14 cellular contexts compared by ENCODE assay signal in genomic region chr11:28757725-28758515, GRCh38.
DNase-seq lines count a peak whose midpoint lies in the region; ATAC-seq and TF ChIP-seq lines count a peak whose summit lies in the region.
"Had no signal": no experiment of that assay in that cellular context is flagged by ENCODE, and none has a peak within 500 bp of the region (broad histone marks: within the 10 kb centered on the region; RNA-seq: fewer than 3 reads in every experiment).

No MANE protein-coding gene starts in this region.

- TF ChIP-seq EP300 in SK-N-SH (IDR thresholded peaks at IDR 0.05; ENCODE audit: borderline replicate concordance in 1 of 2, low read depth in 1 of 2, low read length in 1 of 2): peak in 1 of 2 experiments; percentile 91; a peak in 2 of 4 replicates
- TF ChIP-seq EP300 in upper lobe of left lung (IDR thresholded peaks at IDR 0.05): no peak

- H3F3A ChIP-seq in GM23248 (ENCODE audit: insufficient read depth) (peaks cover 43% of the 10 kb centered on the region), SK-N-SH (replicated peaks; ENCODE audit: insufficient read depth) (peaks cover 27% of the 10 kb centered on the region), smooth muscle cell (ENCODE audit: low read depth) (peaks cover 13% of the 10 kb centered on the region)

- DNase-seq in GM23248: peak; percentile 63
- no peak for DNase-seq in SK-N-SH
- peak; percentile 88 for DNase-seq in fibroblast of pulmonary artery (ENCODE audit: low read depth)
- no peak for DNase-seq in smooth muscle cell (lab: John Stamatoyannopoulos, UW; ENCODE audit: unreplicated experiment)
- no peak for DNase-seq in activated T-helper 2 cell treated with anti-CD3 and anti-CD28 coated beads, Interferon-gamma antibody, Interleukin-2, Interleukin-4, amounts not matched to agents 10 μg/mL and 5 μg/mL and 100 μg/mL, durations not matched to agents 14 hours and 24 hours and 36 hours (ENCODE audit: low spot score)
- DNase-seq in activated CD4-positive, alpha-beta memory T cell treated with anti-CD3 and anti-CD28 coated beads, Interleukin-2, amount 10 ng/mL, durations not matched to agents 7 days and 5 days: no peak
- DNase-seq in upper lobe of left lung: no peak
- DNase-seq: activated CD4-positive, CD25-positive, alpha-beta regulatory T cell treated with anti-CD3 and anti-CD28 coated beads, Interleukin-2, amount 50 U/mL, for 72 hours; activated T-cell treated with anti-CD3 and anti-CD28 coated beads for 4 hours; kidney; naive B cell; NCI-H2227 treated with DMSO at 0.1 percent for 48 hours; right cardiac atrium; stimulated activated naive CD4-positive, alpha-beta T cell treated with Interleukin-2 at 50 U/mL for 16 hours had no signal

- H3K4me1 ChIP-seq in GM23248 (ENCODE audit: insufficient read depth): peaks cover 59% of the 10 kb centered on the region
- peaks cover 0 to 27% of the 10 kb centered on the region in 2 experiments; a peak in 2 of 4 replicates for H3K4me1 ChIP-seq in SK-N-SH (ENCODE audit: control insufficient read depth in 1 of 2, insufficient read depth in 2 of 2, low read depth in 1 of 2, low read length in 1 of 2)
- peaks cover 8% of the 10 kb centered on the region for H3K4me1 ChIP-seq in smooth muscle cell (ENCODE audit: low read depth)
- no peaks in the 10 kb centered on the region for H3K4me1 ChIP-seq in upper lobe of left lung

- WGBS in GM23248 (ENCODE audit: low coverage in 1 of 2, low lambda C conversion rate in 2 of 2, missing lambda C conversion rate in 2 of 2), 2 experiments: 29% methylated on average over 5 of the region's 5 CpGs
- 54% methylated on average over 5 of the region's 5 CpGs for WGBS in SK-N-SH (ENCODE audit: low lambda C conversion rate)
- 58% methylated on average over 5 of the region's 5 CpGs for WGBS in smooth muscle cell (ENCODE audit: low lambda C conversion rate)
- WGBS in upper lobe of left lung, 2 donors: 64 to 69% methylated on average over 5 of the region's 5 CpGs

- H4K20me1 ChIP-seq in GM23248 (ENCODE audit: insufficient read depth) (no peaks in the 10 kb centered on the region), SK-N-SH (ENCODE audit: insufficient read depth) (no peaks in the 10 kb centered on the region), smooth muscle cell (ENCODE audit: low read depth) (no peaks in the 10 kb centered on the region)

- no peak overlapping the region for H3K27ac Mint-ChIP-seq in activated T-helper 2 cell treated with anti-CD3 and anti-CD28 coated beads, Interferon-gamma antibody, Interleukin-2, Interleukin-4, amounts not matched to agents 10 μg/mL and 5 μg/mL and 100 μg/mL, durations not matched to agents 14 hours and 24 hours and 36 hours
- no peak overlapping the region for H3K27ac Mint-ChIP-seq in activated CD4-positive, alpha-beta memory T cell treated with anti-CD3 and anti-CD28 coated beads, Interleukin-2, amount 10 ng/mL, durations not matched to agents 7 days and 5 days
- H3K27ac Mint-ChIP-seq: naive B cell had no signal

- H3K9ac ChIP-seq in GM23248 (no peak overlapping the region), SK-N-SH (peak overlapping the region; percentile 56), smooth muscle cell (ENCODE audit: low read depth) (peak overlapping the region; percentile 29)

- no peaks in the 10 kb centered on the region for H3K9me3 ChIP-seq in GM23248 (ENCODE audit: low read depth)
- no peaks in the 10 kb centered on the region for H3K9me3 ChIP-seq in SK-N-SH
- H3K9me3 ChIP-seq in smooth muscle cell (replicated peaks; ENCODE audit: low read depth): no peaks in the 10 kb centered on the region
- no peaks in the 10 kb centered on the region for H3K9me3 ChIP-seq in upper lobe of left lung

- POLR2A ChIA-PET in SK-N-SH (lab: Yijun Ruan, JAX): no interaction called here
- POLR2A ChIA-PET in activated CD4-positive, alpha-beta memory T cell treated with anti-CD3 and anti-CD28 coated beads, Interleukin-2, amount 10 ng/mL, durations not matched to agents 7 days and 5 days (lab: Charles Lee): no interaction called here

- H3K27ac ChIP-seq in GM23248: peak overlapping the region; percentile 65
- H3K27ac ChIP-seq in SK-N-SH (ENCODE audit: low read depth in 2 of 2, low read length in 1 of 2): peak overlapping the region; percentile 65 to 84; a peak in 3 of 4 replicates
- H3K27ac ChIP-seq in smooth muscle cell (ENCODE audit: low read depth): peak overlapping the region; percentile 72
- no peak overlapping the region for H3K27ac ChIP-seq in upper lobe of left lung

- ATAC-seq in upper lobe of left lung (ENCODE audit: low FRiP score in 2 of 2): no peak
- ATAC-seq: right cardiac atrium had no signal

- TF ChIP-seq CTCF in SK-N-SH (IDR thresholded peaks at IDR 0.05) (no peak), fibroblast of pulmonary artery (IDR thresholded peaks at IDR 0.05; ENCODE audit: low read length, missing control alignments) (no peak), smooth muscle cell (IDR thresholded peaks at IDR 0.05; ENCODE audit: borderline replicate concordance, insufficient read depth, poor library complexity, severe bottlenecking) (no peak), upper lobe of left lung (IDR thresholded peaks at IDR 0.05) (no peak)

- H3K27me3 Mint-ChIP-seq in activated T-helper 2 cell treated with anti-CD3 and anti-CD28 coated beads, Interferon-gamma antibody, Interleukin-2, Interleukin-4, amounts not matched to agents 10 μg/mL and 5 μg/mL and 100 μg/mL, durations not matched to agents 14 hours and 24 hours and 36 hours (ENCODE audit: low read depth): no peaks in the 10 kb centered on the region
- H3K27me3 Mint-ChIP-seq in activated CD4-positive, alpha-beta memory T cell treated with anti-CD3 and anti-CD28 coated beads, Interleukin-2, amount 10 ng/mL, durations not matched to agents 7 days and 5 days: no peaks in the 10 kb centered on the region
- H3K27me3 Mint-ChIP-seq: naive B cell had no signal

- intact Hi-C loops in activated T-helper 2 cell treated with anti-CD3 and anti-CD28 coated beads, Interferon-gamma antibody, Interleukin-2, Interleukin-4, amounts not matched to agents 10 μg/mL and 5 μg/mL and 100 μg/mL, durations not matched to agents 14 hours and 24 hours and 36 hours (cut with micrococcal nuclease): no loop called here

- H3K4me1 Mint-ChIP-seq in activated T-helper 2 cell treated with anti-CD3 and anti-CD28 coated beads, Interferon-gamma antibody, Interleukin-2, Interleukin-4, amounts not matched to agents 10 μg/mL and 5 μg/mL and 100 μg/mL, durations not matched to agents 14 hours and 24 hours and 36 hours (ENCODE audit: low read depth): no peaks in the 10 kb centered on the region
- no peaks in the 10 kb centered on the region for H3K4me1 Mint-ChIP-seq in activated CD4-positive, alpha-beta memory T cell treated with anti-CD3 and anti-CD28 coated beads, Interleukin-2, amount 10 ng/mL, durations not matched to agents 7 days and 5 days
- H3K4me1 Mint-ChIP-seq: naive B cell had no signal

- H3K4me2 ChIP-seq in GM23248 (ENCODE audit: unreplicated experiment): peak overlapping the region; percentile 49
- peak overlapping the region; percentile 48 for H3K4me2 ChIP-seq in SK-N-SH
- peak overlapping the region; percentile 71 for H3K4me2 ChIP-seq in smooth muscle cell

- TF ChIP-seq POLR2A in upper lobe of left lung (IDR thresholded peaks at IDR 0.05): no peak

- in situ Hi-C loops in GM23248 (cut with MboI): no loop called here

- no peak overlapping the region for H2AFZ ChIP-seq in GM23248
- peak overlapping the region; percentile 40; the same call in 1 of the 2 replicates for H2AFZ ChIP-seq in SK-N-SH (ENCODE audit: low read depth)
- peak overlapping the region; percentile 16 for H2AFZ ChIP-seq in smooth muscle cell (ENCODE audit: low read depth)

- H3K4me3 ChIP-seq in GM23248: peak overlapping the region; percentile 5; the same call in 1 of the 2 replicates
- H3K4me3 ChIP-seq in SK-N-SH (ENCODE audit: low read depth in 2 of 2, low read length in 1 of 2): no peak overlapping the region
- no peak overlapping the region for H3K4me3 ChIP-seq in fibroblast of pulmonary artery (replicated peaks; ENCODE audit: low read depth, low read length)
- no peak overlapping the region for H3K4me3 ChIP-seq in smooth muscle cell
- H3K4me3 ChIP-seq in upper lobe of left lung: no peak overlapping the region

- no peaks in the 10 kb centered on the region for H3K79me2 ChIP-seq in GM23248 (ENCODE audit: insufficient read depth)
- no peaks in the 10 kb centered on the region; the same call in 1 of the 2 replicates for H3K79me2 ChIP-seq in SK-N-SH (ENCODE audit: insufficient read depth)
- no peaks in the 10 kb centered on the region for H3K79me2 ChIP-seq in smooth muscle cell (ENCODE audit: low read depth)

- H3K36me3 Mint-ChIP-seq in activated T-helper 2 cell treated with anti-CD3 and anti-CD28 coated beads, Interferon-gamma antibody, Interleukin-2, Interleukin-4, amounts not matched to agents 10 μg/mL and 5 μg/mL and 100 μg/mL, durations not matched to agents 14 hours and 24 hours and 36 hours (ENCODE audit: low read depth): no peaks in the 10 kb centered on the region
- H3K36me3 Mint-ChIP-seq in activated CD4-positive, alpha-beta memory T cell treated with anti-CD3 and anti-CD28 coated beads, Interleukin-2, amount 10 ng/mL, durations not matched to agents 7 days and 5 days (ENCODE audit: low read depth): no peaks in the 10 kb centered on the region
- H3K36me3 Mint-ChIP-seq: naive B cell had no signal

- H3K9me3 Mint-ChIP-seq in activated T-helper 2 cell treated with anti-CD3 and anti-CD28 coated beads, Interferon-gamma antibody, Interleukin-2, Interleukin-4, amounts not matched to agents 10 μg/mL and 5 μg/mL and 100 μg/mL, durations not matched to agents 14 hours and 24 hours and 36 hours: peaks cover 9% of the 10 kb centered on the region
- peaks cover 4% of the 10 kb centered on the region for H3K9me3 Mint-ChIP-seq in activated CD4-positive, alpha-beta memory T cell treated with anti-CD3 and anti-CD28 coated beads, Interleukin-2, amount 10 ng/mL, durations not matched to agents 7 days and 5 days

- H3K9me2 ChIP-seq in GM23248 (ENCODE audit: insufficient read depth): no peaks in the 10 kb centered on the region
- H3K9me2 ChIP-seq in SK-N-SH: no peaks in the 10 kb centered on the region

- H3K27me3 ChIP-seq in GM23248 (replicated peaks; ENCODE audit: insufficient read depth) (no peaks in the 10 kb centered on the region), SK-N-SH (ENCODE audit: insufficient read depth) (no peaks in the 10 kb centered on the region), smooth muscle cell (ENCODE audit: low read depth) (no peaks in the 10 kb centered on the region), upper lobe of left lung (no peaks in the 10 kb centered on the region)

- CTCF ChIA-PET in SK-N-SH (lab: Yijun Ruan, JAX): no interaction called here
- CTCF ChIA-PET in activated CD4-positive, alpha-beta memory T cell treated with anti-CD3 and anti-CD28 coated beads, Interleukin-2, amount 10 ng/mL, durations not matched to agents 7 days and 5 days (lab: Charles Lee): no interaction called here

- no peak overlapping the region for H3K4me3 Mint-ChIP-seq in activated T-helper 2 cell treated with anti-CD3 and anti-CD28 coated beads, Interferon-gamma antibody, Interleukin-2, Interleukin-4, amounts not matched to agents 10 μg/mL and 5 μg/mL and 100 μg/mL, durations not matched to agents 14 hours and 24 hours and 36 hours (ENCODE audit: low read depth)
- no peak overlapping the region for H3K4me3 Mint-ChIP-seq in activated CD4-positive, alpha-beta memory T cell treated with anti-CD3 and anti-CD28 coated beads, Interleukin-2, amount 10 ng/mL, durations not matched to agents 7 days and 5 days
- H3K4me3 Mint-ChIP-seq: naive B cell had no signal

- H3K36me3 ChIP-seq in GM23248 (ENCODE audit: low read depth) (no peaks in the 10 kb centered on the region), SK-N-SH (replicated peaks in 1 of 2; ENCODE audit: control insufficient read depth in 1 of 2, insufficient read depth in 2 of 2, low read length in 1 of 2) (no peaks in the 10 kb centered on the region), smooth muscle cell (ENCODE audit: low read depth) (no peaks in the 10 kb centered on the region), upper lobe of left lung (no peaks in the 10 kb centered on the region)

- no peak for TF ChIP-seq RAD21 in SK-N-SH (IDR thresholded peaks at IDR 0.05; ENCODE audit: low read length)

Comparison
In these comparisons a context has a peak if more than half of its experiments do, and no peak if none do; other contexts are left out.
1. DNase-seq: peak in GM23248 (single experiment) and fibroblast of pulmonary artery (single experiment); none in SK-N-SH (single experiment), smooth muscle cell (single experiment), activated T-helper 2 cell treated with anti-CD3 and anti-CD28 coated beads, Interferon-gamma antibody, Interleukin-2, Interleukin-4, amounts not matched to agents 10 μg/mL and 5 μg/mL and 100 μg/mL, durations not matched to agents 14 hours and 24 hours and 36 hours (single experiment), activated CD4-positive, alpha-beta memory T cell treated with anti-CD3 and anti-CD28 coated beads, Interleukin-2, amount 10 ng/mL, durations not matched to agents 7 days and 5 days (single experiment) and upper lobe of left lung (0 of 2).
2. H3K27ac ChIP-seq: peak in GM23248 (single experiment), SK-N-SH (2 of 2) and smooth muscle cell (single experiment); none in upper lobe of left lung (0 of 4).
3. Peak in every context shown above with its lines, with median percentiles within 50 percentile points of each other: H3K4me2 ChIP-seq.